In genomic region chr20:53530440-53530839, GRCh38 we compare ENCODE assay signal across 26 cellular contexts.
A peak's percentile ranks its signal among the peaks of the same experiment; 100 is the strongest.
DNase-seq lines count a peak whose midpoint lies in the region; ATAC-seq, FAIRE-seq and TF ChIP-seq lines count a peak whose summit lies in the region.
"Had no signal": no experiment of that assay in that cellular context is flagged by ENCODE, and none has a peak within 500 bp of the region (broad histone marks: within the 10 kb centered on the region; RNA-seq: fewer than 3 reads in every experiment).

No MANE protein-coding gene starts in this region.

- H3K4me3 ChIP-seq in HepG2 (replicated peaks in 1 of 3; ENCODE audit: insufficient read depth in 1 of 3, low read depth in 2 of 3, low read length in 3 of 3) (no peak overlapping the region), right lobe of liver (no peak overlapping the region), RWPE2 (ENCODE audit: severe bottlenecking) (no peak overlapping the region), K562 (no peak overlapping the region), sigmoid colon (no peak overlapping the region)
- H3K4me3 ChIP-seq: A549; BLaER1 treated with 17β-estradiol and CSF1 and Interleukin-3, amounts not matched to agents 10 nM and 100 nM; GM12878; HAP-1 had no signal

- CTCF ChIA-PET in HepG2 (lab: Yijun Ruan, JAX; ENCODE audit: low intra/inter-chr PET ratio, low total read pairs) (no interaction called here), K562 (lab: Yijun Ruan, JAX; ENCODE audit: low intra/inter-chr PET ratio) (no interaction called here)

- no peaks in the 10 kb centered on the region for H4K20me1 ChIP-seq in HepG2 (ENCODE audit: insufficient read depth, low read length)
- H4K20me1 ChIP-seq in K562 (replicated peaks; ENCODE audit: control insufficient read depth, insufficient read depth, low read length): no peaks in the 10 kb centered on the region
- H4K20me1 ChIP-seq: BLaER1 treated with 17β-estradiol and CSF1 and Interleukin-3, amounts not matched to agents 10 nM and 100 nM had no signal

- H3K4me2 ChIP-seq in HepG2 (ENCODE audit: low read depth, low read length) (no peak overlapping the region), K562 (ENCODE audit: insufficient read depth, low read length) (no peak overlapping the region)
- H3K4me2 ChIP-seq: A549; BLaER1 treated with 17β-estradiol and CSF1 and Interleukin-3, amounts not matched to agents 10 nM and 100 nM had no signal

- no peaks in the 10 kb centered on the region for H3K9me3 ChIP-seq in HepG2 (ENCODE audit: low read length)
- no peaks in the 10 kb centered on the region for H3K9me3 ChIP-seq in right lobe of liver
- no peaks in the 10 kb centered on the region for H3K9me3 ChIP-seq in RWPE2 (ENCODE audit: severe bottlenecking)
- no peaks in the 10 kb centered on the region for H3K9me3 ChIP-seq in K562 (replicated peaks; ENCODE audit: control insufficient read depth, insufficient read depth, low read depth, low read length)
- no peaks in the 10 kb centered on the region for H3K9me3 ChIP-seq in sigmoid colon
- H3K9me3 ChIP-seq: A549; BE2C; BLaER1 treated with 17β-estradiol and CSF1 and Interleukin-3, amounts not matched to agents 10 nM and 100 nM; HAP-1 had no signal

- H3K9ac ChIP-seq in HepG2 (ENCODE audit: insufficient read depth, low read depth, low read length) (no peak overlapping the region), K562 (ENCODE audit: insufficient read depth in 1 of 2, low read depth in 2 of 2, low read length in 2 of 2) (no peak overlapping the region)
- H3K9ac ChIP-seq: BLaER1 treated with 17β-estradiol and CSF1 and Interleukin-3, amounts not matched to agents 10 nM and 100 nM had no signal

- H3K27me3 ChIP-seq in HepG2 (ENCODE audit: control insufficient read depth in 1 of 2, insufficient read depth in 2 of 2, low read length in 2 of 2) (peaks cover 0 to 2% of the 10 kb centered on the region in 2 experiments; a peak in 2 of 5 replicates), right lobe of liver (no peaks in the 10 kb centered on the region), RWPE2 (ENCODE audit: insufficient read depth, poor library complexity, severe bottlenecking) (no peaks in the 10 kb centered on the region), K562 (ENCODE audit: control insufficient read depth in 2 of 2, insufficient read depth in 2 of 2, low read length in 2 of 2) (peaks cover 2 to 11% of the 10 kb centered on the region in 2 experiments), sigmoid colon (no peaks in the 10 kb centered on the region)
- H3K27me3 ChIP-seq: BE2C; BLaER1 treated with 17β-estradiol and CSF1 and Interleukin-3, amounts not matched to agents 10 nM and 100 nM had no signal

- no peaks in the 10 kb centered on the region for H3K9me1 ChIP-seq in K562 (ENCODE audit: control insufficient read depth, insufficient read depth, low read length)

- H2AFZ ChIP-seq in HepG2 (ENCODE audit: low read length) (no peak overlapping the region), K562 (ENCODE audit: low read depth, low read length) (no peak overlapping the region)

- TF ChIP-seq RAD21 in HepG2 (CRISPR knock-in tag; IDR thresholded peaks at IDR 0.05) (no peak), K562 (CRISPR knock-in tag; conservative IDR thresholded peaks at IDR 0.05 in 1 of 2, IDR thresholded peaks at IDR 0.05 in 1 of 2) (no peak)

- DNase-seq in HepG2 (ENCODE audit: low spot score) (no peak), right lobe of liver (no peak), RWPE2 (ENCODE audit: low spot score) (peak; percentile 25), K562 (ENCODE audit: extremely low read depth in 1 of 4, low spot score in 3 of 4) (no peak), posterior vena cava (ENCODE audit: low spot score) (peak; percentile 7), sigmoid colon (no peak), SIG-M5 (lab: John Stamatoyannopoulos, UW) (no peak)
- DNase-seq: 8988T; ACHN; AML-193; BE2C; CD4-positive, alpha-beta T cell; CD8-positive, alpha-beta memory T cell; DMS 273 treated with DMSO at 0.1 percent for 48 hours; DMS79; EL; GDM1; GOT3; HFFc6 had no signal

- no peaks in the 10 kb centered on the region for H3K36me3 ChIP-seq in HepG2 (replicated peaks in 1 of 2; ENCODE audit: control insufficient read depth in 1 of 2, insufficient read depth in 2 of 2, low read length in 2 of 2)
- H3K36me3 ChIP-seq in right lobe of liver: no peaks in the 10 kb centered on the region
- H3K36me3 ChIP-seq in RWPE2 (ENCODE audit: low read depth): no peaks in the 10 kb centered on the region
- no peaks in the 10 kb centered on the region for H3K36me3 ChIP-seq in K562 (ENCODE audit: control insufficient read depth, insufficient read depth, low read length)
- H3K36me3 ChIP-seq in sigmoid colon: no peaks in the 10 kb centered on the region
- H3K36me3 ChIP-seq: BE2C; BLaER1 treated with 17β-estradiol and CSF1 and Interleukin-3, amounts not matched to agents 10 nM and 100 nM; HAP-1 had no signal

- 55% methylated on average over 2 of the region's 2 CpGs for WGBS in HepG2 (ENCODE audit: low lambda C conversion rate)
- WGBS in right lobe of liver (ENCODE audit: insufficient coverage, low coverage, low lambda C conversion rate, missing lambda C conversion rate): 57% methylated on average over 1 of the region's 2 CpGs
- 0% methylated on average over 2 of the region's 2 CpGs for WGBS in K562 (ENCODE audit: insufficient coverage, low coverage, missing lambda C conversion rate)
- 78 to 81% methylated on average over 2 of the region's 2 CpGs for WGBS in sigmoid colon, 2 donors

- H3K4me1 ChIP-seq in HepG2 (ENCODE audit: insufficient read depth, low read length): no peaks in the 10 kb centered on the region
- H3K4me1 ChIP-seq in right lobe of liver: no peaks in the 10 kb centered on the region
- H3K4me1 ChIP-seq in RWPE2 (ENCODE audit: insufficient read depth, poor library complexity, severe bottlenecking): no peaks in the 10 kb centered on the region
- H3K4me1 ChIP-seq in K562 (replicated peaks in 1 of 2; ENCODE audit: control insufficient read depth in 2 of 2, insufficient read depth in 2 of 2, low read length in 2 of 2): no peaks in the 10 kb centered on the region
- no peaks in the 10 kb centered on the region for H3K4me1 ChIP-seq in sigmoid colon
- H3K4me1 ChIP-seq: A549, BE2C, HAP-1 had no signal

- intact Hi-C loops in HepG2 (cut with micrococcal nuclease; ENCODE audit: unreplicated experiment): no loop called here
- intact Hi-C loops in right lobe of liver (cut with DNase I): no loop called here
- intact Hi-C loops in K562 (cut with micrococcal nuclease): no loop called here
- intact Hi-C loops in posterior vena cava (cut with DNase I): no loop called here
- intact Hi-C loops in sigmoid colon (cut with DNase I): no loop called here

- POLR2A ChIA-PET in HepG2 (lab: Yijun Ruan, JAX): no interaction called here
- POLR2A ChIA-PET in K562 (lab: Yijun Ruan, JAX): no interaction called here

- H3K79me2 ChIP-seq in HepG2 (ENCODE audit: insufficient read depth, low read length): no peaks in the 10 kb centered on the region
- H3K79me2 ChIP-seq in K562 (ENCODE audit: control insufficient read depth, insufficient read depth, low read length): no peaks in the 10 kb centered on the region

- in situ Hi-C loops in HepG2 (cut with HindIII; ENCODE audit: extremely low pct_ligation_motif_present, low pct_unique_long_range_greater_than_20kb) (loop anchor here (25.0 kb wide), 2 partner anchors 318 to 793 kb away; no protein-coding TSS in a partner anchor), K562 (cut with MboI) (no loop called here)

- BruUV-seq in HepG2 (replicated peaks; lab: Mats Ljungman, UMichigan) (no TSS peak), K562 (replicated peaks; lab: Mats Ljungman, UMichigan) (no TSS peak)

- FAIRE-seq in HepG2 (lab: Jason Lieb, UNC) (no peak), K562 (lab: Jason Lieb, UNC) (no peak)
- FAIRE-seq: A549, D721Med, GM12878, H54 had no signal

- ATAC-seq in HepG2 (no peak), right lobe of liver (no peak), RWPE2 (ENCODE audit: low read depth) (no peak), K562 (no peak), HG03439 (IDR thresholded peaks at IDR 0.05; ENCODE audit: unreplicated experiment) (no peak)
- ATAC-seq: A549, GM12878 had no signal

- TF ChIP-seq EP300 in HepG2 (IDR thresholded peaks at IDR 0.05; ENCODE audit: low read depth in 2 of 2, low read length in 2 of 2) (no peak), HepG2 (CRISPR knock-in tag; IDR thresholded peaks at IDR 0.05; ENCODE audit: borderline replicate concordance) (no peak), K562 (IDR thresholded peaks at IDR 0.05; ENCODE audit: low read length) (no peak), sigmoid colon (IDR thresholded peaks at IDR 0.05) (no peak)

- TF ChIP-seq POLR2A in HepG2 (IDR thresholded peaks at IDR 0.05; ENCODE audit: insufficient read depth in 1 of 2, low read depth in 2 of 2, low read length in 2 of 2) (no peak), right lobe of liver (IDR thresholded peaks at IDR 0.05) (no peak), K562 (conservative IDR thresholded peaks at IDR 0.05) (no peak), sigmoid colon (IDR thresholded peaks at IDR 0.05) (no peak)

- no peak overlapping the region for H3K27ac ChIP-seq in HepG2 (ENCODE audit: extremely low read length, insufficient read depth, low read length)
- H3K27ac ChIP-seq in right lobe of liver: no peak overlapping the region
- H3K27ac ChIP-seq in RWPE2 (ENCODE audit: poor library complexity, severe bottlenecking): no peak overlapping the region
- no peak overlapping the region for H3K27ac ChIP-seq in K562 (ENCODE audit: extremely low read depth, low read depth, low read length)
- no peak overlapping the region for H3K27ac ChIP-seq in sigmoid colon
- H3K27ac ChIP-seq: A549; BLaER1 treated with 17β-estradiol and CSF1 and Interleukin-3, amounts not matched to agents 10 nM and 100 nM had no signal

- TF ChIP-seq CTCF in HepG2 (CRISPR knock-in tag; IDR thresholded peaks at IDR 0.05): no peak
- no peak for TF ChIP-seq CTCF in right lobe of liver (IDR thresholded peaks at IDR 0.05)
- no peak for TF ChIP-seq CTCF in RWPE2 (IDR thresholded peaks at IDR 0.05; ENCODE audit: poor library complexity, severe bottlenecking)
- TF ChIP-seq CTCF in K562 (IDR thresholded peaks at IDR 0.05 in 2 of 3, conservative IDR thresholded peaks at IDR 0.05 in 1 of 3; ENCODE audit: insufficient read depth in 2 of 3, low read depth in 1 of 3, low read length in 3 of 3): no peak
- TF ChIP-seq CTCF in sigmoid colon (IDR thresholded peaks at IDR 0.05): no peak

TF ChIP-seq in HepG2, 621 proteins besides CTCF, POLR2A, EP300 and RAD21:
- TF ChIP-seq ZNF430 (CRISPR knock-in tag; IDR thresholded peaks at IDR 0.05) (peak; percentile 87; the same call in 1 of the 2 replicates), HOXA5 (CRISPR knock-in tag; IDR thresholded peaks at IDR 0.05) (no peak)
TF ChIP-seq in HepG2: peak in this region for 1.

TF ChIP-seq in K562, 482 proteins besides CTCF, POLR2A, EP300 and RAD21 (continues in another document):
- TF ChIP-seq SMC3 (conservative IDR thresholded peaks at IDR 0.05; ENCODE audit: insufficient read depth, low read depth, low read length) (no peak), ZFP36 (IDR thresholded peaks at IDR 0.05; ENCODE audit: low read depth, low read length, partially characterized antibody) (peak; percentile 69), YY1 (IDR thresholded peaks at IDR 0.05; ENCODE audit: borderline replicate concordance in 1 of 3, control insufficient read depth in 1 of 3, extremely low read depth in 1 of 3, insufficient read depth in 3 of 3, insufficient read length in 1 of 3, insufficient replicate concordance in 2 of 3, low read depth in 1 of 3, low read length in 2 of 3) (peak in 1 of 3 experiments; percentile 35), DDX20 (tag; IDR thresholded peaks at IDR 0.05; ENCODE audit: low read depth) (no peak), MIER1 (IDR thresholded peaks at IDR 0.05; ENCODE audit: low read depth) (no peak)

Comparison
In these comparisons a context has a peak if more than half of its experiments do, and no peak if none do; other contexts are left out.
1. DNase-seq: peak in RWPE2 (single experiment) and posterior vena cava (single experiment); none in HepG2 (single experiment), right lobe of liver (0 of 3), K562 (0 of 4), sigmoid colon (single experiment) and SIG-M5 (single experiment).
2. Of the 241 proteins assayed by ChIP-seq in both HepG2 and K562: peak only in HepG2: none; only in K562: ZFP36 and ZNF766; in both: none; in neither: 238; mixed calls (peak in some experiments, not most) for 1.